Comparison of ENCODE assay signal across 1 cellular context in the genomic region with DNA sequence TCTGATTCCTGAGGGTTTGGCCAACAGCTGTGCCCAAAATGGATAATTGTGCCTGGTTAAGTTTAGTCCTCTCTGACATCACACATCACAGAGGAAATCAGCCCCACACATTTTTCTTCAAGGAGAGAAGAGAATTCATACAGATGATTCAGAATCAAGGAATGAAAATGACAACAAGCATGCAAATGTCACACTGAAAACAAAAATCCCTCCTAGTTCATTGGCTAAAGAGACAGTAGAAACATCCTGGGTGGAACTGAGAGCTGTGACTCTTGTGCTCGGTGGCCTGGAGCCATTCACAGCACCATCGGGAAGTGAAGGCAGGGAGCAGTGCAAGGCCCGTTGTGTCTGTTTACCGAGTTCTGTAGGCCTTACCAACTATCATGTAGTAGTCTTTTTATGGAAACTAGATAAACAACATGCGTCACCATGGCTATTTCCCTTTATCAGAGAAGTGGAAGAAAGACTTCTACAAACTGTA.
TF ChIP-seq lines count a peak whose summit lies in the region.

No MANE protein-coding gene starts in this region.

TF ChIP-seq in GM23338, 12 proteins besides CTCF, POLR2A, EP300 and RAD21 (continued from another document):
- TF ChIP-seq, protein P1, sequence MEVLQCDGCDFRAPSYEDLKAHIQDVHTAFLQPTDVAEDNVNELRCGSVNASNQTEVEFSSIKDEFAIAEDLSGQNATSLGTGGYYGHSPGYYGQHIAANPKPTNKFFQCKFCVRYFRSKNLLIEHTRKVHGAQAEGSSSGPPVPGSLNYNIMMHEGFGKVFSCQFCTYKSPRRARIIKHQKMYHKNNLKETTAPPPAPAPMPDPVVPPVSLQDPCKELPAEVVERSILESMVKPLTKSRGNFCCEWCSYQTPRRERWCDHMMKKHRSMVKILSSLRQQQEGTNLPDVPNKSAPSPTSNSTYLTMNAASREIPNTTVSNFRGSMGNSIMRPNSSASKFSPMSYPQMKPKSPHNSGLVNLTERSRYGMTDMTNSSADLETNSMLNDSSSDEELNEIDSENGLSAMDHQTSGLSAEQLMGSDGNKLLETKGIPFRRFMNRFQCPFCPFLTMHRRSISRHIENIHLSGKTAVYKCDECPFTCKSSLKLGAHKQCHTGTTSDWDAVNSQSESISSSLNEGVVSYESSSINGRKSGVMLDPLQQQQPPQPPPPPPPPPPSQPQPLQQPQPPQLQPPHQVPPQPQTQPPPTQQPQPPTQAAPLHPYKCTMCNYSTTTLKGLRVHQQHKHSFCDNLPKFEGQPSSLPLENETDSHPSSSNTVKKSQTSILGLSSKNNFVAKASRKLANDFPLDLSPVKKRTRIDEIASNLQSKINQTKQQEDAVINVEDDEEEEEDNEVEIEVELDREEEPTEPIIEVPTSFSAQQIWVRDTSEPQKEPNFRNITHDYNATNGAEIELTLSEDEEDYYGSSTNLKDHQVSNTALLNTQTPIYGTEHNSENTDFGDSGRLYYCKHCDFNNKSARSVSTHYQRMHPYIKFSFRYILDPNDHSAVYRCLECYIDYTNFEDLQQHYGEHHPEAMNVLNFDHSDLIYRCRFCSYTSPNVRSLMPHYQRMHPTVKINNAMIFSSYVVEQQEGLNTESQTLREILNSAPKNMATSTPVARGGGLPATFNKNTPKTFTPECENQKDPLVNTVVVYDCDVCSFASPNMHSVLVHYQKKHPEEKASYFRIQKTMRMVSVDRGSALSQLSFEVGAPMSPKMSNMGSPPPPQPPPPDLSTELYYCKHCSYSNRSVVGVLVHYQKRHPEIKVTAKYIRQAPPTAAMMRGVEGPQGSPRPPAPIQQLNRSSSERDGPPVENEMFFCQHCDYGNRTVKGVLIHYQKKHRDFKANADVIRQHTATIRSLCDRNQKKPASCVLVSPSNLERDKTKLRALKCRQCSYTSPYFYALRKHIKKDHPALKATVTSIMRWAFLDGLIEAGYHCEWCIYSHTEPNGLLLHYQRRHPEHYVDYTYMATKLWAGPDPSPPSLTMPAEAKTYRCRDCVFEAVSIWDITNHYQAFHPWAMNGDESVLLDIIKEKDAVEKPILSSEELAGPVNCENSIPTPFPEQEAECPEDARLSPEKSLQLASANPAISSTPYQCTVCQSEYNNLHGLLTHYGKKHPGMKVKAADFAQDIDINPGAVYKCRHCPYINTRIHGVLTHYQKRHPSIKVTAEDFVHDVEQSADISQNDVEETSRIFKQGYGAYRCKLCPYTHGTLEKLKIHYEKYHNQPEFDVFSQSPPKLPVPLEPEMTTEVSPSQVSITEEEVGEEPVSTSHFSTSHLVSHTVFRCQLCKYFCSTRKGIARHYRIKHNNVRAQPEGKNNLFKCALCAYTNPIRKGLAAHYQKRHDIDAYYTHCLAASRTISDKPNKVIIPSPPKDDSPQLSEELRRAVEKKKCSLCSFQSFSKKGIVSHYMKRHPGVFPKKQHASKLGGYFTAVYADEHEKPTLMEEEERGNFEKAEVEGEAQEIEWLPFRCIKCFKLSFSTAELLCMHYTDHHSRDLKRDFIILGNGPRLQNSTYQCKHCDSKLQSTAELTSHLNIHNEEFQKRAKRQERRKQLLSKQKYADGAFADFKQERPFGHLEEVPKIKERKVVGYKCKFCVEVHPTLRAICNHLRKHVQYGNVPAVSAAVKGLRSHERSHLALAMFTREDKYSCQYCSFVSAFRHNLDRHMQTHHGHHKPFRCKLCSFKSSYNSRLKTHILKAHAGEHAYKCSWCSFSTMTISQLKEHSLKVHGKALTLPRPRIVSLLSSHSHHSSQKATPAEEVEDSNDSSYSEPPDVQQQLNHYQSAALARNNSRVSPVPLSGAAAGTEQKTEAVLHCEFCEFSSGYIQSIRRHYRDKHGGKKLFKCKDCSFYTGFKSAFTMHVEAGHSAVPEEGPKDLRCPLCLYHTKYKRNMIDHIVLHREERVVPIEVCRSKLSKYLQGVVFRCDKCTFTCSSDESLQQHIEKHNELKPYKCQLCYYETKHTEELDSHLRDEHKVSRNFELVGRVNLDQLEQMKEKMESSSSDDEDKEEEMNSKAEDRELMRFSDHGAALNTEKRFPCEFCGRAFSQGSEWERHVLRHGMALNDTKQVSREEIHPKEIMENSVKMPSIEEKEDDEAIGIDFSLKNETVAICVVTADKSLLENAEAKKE (CRISPR knock-in tag; IDR thresholded peaks at IDR 0.05) = no peak
- TF ChIP-seq, protein P2, sequence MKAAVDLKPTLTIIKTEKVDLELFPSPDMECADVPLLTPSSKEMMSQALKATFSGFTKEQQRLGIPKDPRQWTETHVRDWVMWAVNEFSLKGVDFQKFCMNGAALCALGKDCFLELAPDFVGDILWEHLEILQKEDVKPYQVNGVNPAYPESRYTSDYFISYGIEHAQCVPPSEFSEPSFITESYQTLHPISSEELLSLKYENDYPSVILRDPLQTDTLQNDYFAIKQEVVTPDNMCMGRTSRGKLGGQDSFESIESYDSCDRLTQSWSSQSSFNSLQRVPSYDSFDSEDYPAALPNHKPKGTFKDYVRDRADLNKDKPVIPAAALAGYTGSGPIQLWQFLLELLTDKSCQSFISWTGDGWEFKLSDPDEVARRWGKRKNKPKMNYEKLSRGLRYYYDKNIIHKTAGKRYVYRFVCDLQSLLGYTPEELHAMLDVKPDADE (IDR thresholded peaks at IDR 0.05) = no peak
- no peak for TF ChIP-seq JUNB (IDR thresholded peaks at IDR 0.05; ENCODE audit: unreplicated experiment)
- no peak for TF ChIP-seq EZH2phosphoT487 (IDR thresholded peaks at IDR 0.05; ENCODE audit: unreplicated experiment)
- TF ChIP-seq EZH2 (IDR thresholded peaks at IDR 0.05; ENCODE audit: low read depth, unreplicated experiment) = no peak
- TF ChIP-seq POLR2AphosphoS5 (IDR thresholded peaks at IDR 0.05; ENCODE audit: low read depth) = no peak
- no peak for TF ChIP-seq NANOG (IDR thresholded peaks at IDR 0.05; ENCODE audit: borderline replicate concordance)
- no peak for TF ChIP-seq CREB1 (CRISPR knock-in tag; IDR thresholded peaks at IDR 0.05; ENCODE audit: low read depth)
- no peak for TF ChIP-seq ZNF331 (CRISPR knock-in tag; IDR thresholded peaks at IDR 0.05; ENCODE audit: low read depth)
